8 cellular contexts compared by ENCODE assay signal in the genomic region with DNA sequence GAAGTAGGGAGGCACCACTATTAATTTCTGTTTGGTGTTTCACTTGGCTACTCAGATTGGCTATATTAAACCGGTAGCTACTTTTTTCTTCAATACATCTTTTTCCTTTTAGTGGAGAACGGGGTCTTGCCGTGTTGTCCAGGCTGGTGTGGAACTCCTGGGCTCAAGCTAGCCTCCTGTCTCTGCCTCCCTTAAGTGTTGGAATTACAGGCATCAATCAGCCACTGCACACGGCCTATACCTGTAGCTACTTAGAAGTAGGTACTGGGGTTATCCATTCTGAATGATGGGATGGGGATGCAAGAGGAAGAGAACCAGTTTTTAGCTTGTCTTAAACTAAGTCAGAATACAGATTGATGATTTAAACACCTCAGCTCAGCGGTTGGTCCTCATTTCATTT. TPM values are rescaled to one million over a fixed set of nuclear protein-coding genes. Genes with fewer than 3 reads are reported as not detected.
DNase-seq lines count a peak whose midpoint lies in the region; ATAC-seq, FAIRE-seq and TF ChIP-seq lines count a peak whose summit lies in the region.

No MANE protein-coding gene starts in this region.

- H3K4me1 Mint-ChIP-seq in stimulated activated naive CD8-positive, alpha-beta T cell treated with anti-CD3 and anti-CD28 coated beads, Interleukin-15, Interleukin-2, amounts not matched to agents 100 ng/mL and 50 ng/mL, for 24 hours (ENCODE audit: low read depth) = peaks cover 54% of the 10 kb centered on the region
- peaks cover 61% of the 10 kb centered on the region for H3K4me1 Mint-ChIP-seq in brain

- H3K36me3 Mint-ChIP-seq in stimulated activated naive CD8-positive, alpha-beta T cell treated with anti-CD3 and anti-CD28 coated beads, Interleukin-15, Interleukin-2, amounts not matched to agents 100 ng/mL and 50 ng/mL, for 24 hours (ENCODE audit: low read depth) = peaks cover 43% of the 10 kb centered on the region
- peaks cover 54% of the 10 kb centered on the region for H3K36me3 Mint-ChIP-seq in brain

- peaks cover 43% of the 10 kb centered on the region for H3K36me3 ChIP-seq in mesodermal cell (ENCODE audit: control insufficient read depth, insufficient read depth, low read length)

- peaks cover 17% of the 10 kb centered on the region for H3K4me1 ChIP-seq in mesodermal cell (ENCODE audit: control insufficient read depth, insufficient read depth, low read length, poor library complexity, severe bottlenecking)

- no peak for TF ChIP-seq CTCF in brain (conservative IDR thresholded peaks at IDR 0.05)

- no peaks in the 10 kb centered on the region for H3K9me3 Mint-ChIP-seq in stimulated activated naive CD8-positive, alpha-beta T cell treated with anti-CD3 and anti-CD28 coated beads, Interleukin-15, Interleukin-2, amounts not matched to agents 100 ng/mL and 50 ng/mL, for 24 hours
- peaks cover 0 to 4% (median 0%) of the 10 kb centered on the region in 5 experiments for H3K9me3 Mint-ChIP-seq in brain

- no peak for TF ChIP-seq POLR2A in GM12891 (IDR thresholded peaks at IDR 0.05; ENCODE audit: low read depth, low read length)

- 50 to 51% methylated on average over 2 to 4 of the region's 5 CpGs for WGBS in mesodermal cell (ENCODE audit: insufficient coverage in 2 of 2), 2 experiments

- no peak for FAIRE-seq in GM12891 (lab: Jason Lieb, UNC)

- H3K27ac Mint-ChIP-seq in stimulated activated naive CD8-positive, alpha-beta T cell treated with anti-CD3 and anti-CD28 coated beads, Interleukin-15, Interleukin-2, amounts not matched to agents 100 ng/mL and 50 ng/mL, for 24 hours = peak overlapping the region; percentile 99
- peak overlapping the region; percentile 94 to 99 (median 96) for H3K27ac Mint-ChIP-seq in brain

- peak overlapping the region; percentile 93 for H3K4me3 ChIP-seq in mesodermal cell (ENCODE audit: extremely low read depth, insufficient read depth, low read length, poor library complexity, severe bottlenecking)

- H3K27ac ChIP-seq in mesodermal cell (ENCODE audit: low read depth, low read length, severe bottlenecking) = no peak overlapping the region

- ATAC-seq in stimulated activated naive CD8-positive, alpha-beta T cell treated with anti-CD3 and anti-CD28 coated beads, Interleukin-15, Interleukin-2, amounts not matched to agents 100 U/mL and 50 U/mL, for 24 hours = no peak

- no peaks in the 10 kb centered on the region for H3K9me3 ChIP-seq in mesodermal cell (ENCODE audit: control insufficient read depth, low read length)

- DNase-seq in stimulated activated naive CD8-positive, alpha-beta T cell treated with anti-CD3 and anti-CD28 coated beads, Interleukin-15, Interleukin-2, amounts not matched to agents 100 U/mL and 50 U/mL, for 24 hours = no peak
- DNase-seq in COR-L47 (lab: John Stamatoyannopoulos, UW) = no peak
- DNase-seq in foreskin melanocyte = no peak
- DNase-seq in GM12891 (ENCODE audit: insufficient read length, low spot score) = no peak
- DNase-seq in H4 (ENCODE audit: low spot score) = no peak

- peak overlapping the region; percentile 100 for H3K4me3 Mint-ChIP-seq in stimulated activated naive CD8-positive, alpha-beta T cell treated with anti-CD3 and anti-CD28 coated beads, Interleukin-15, Interleukin-2, amounts not matched to agents 100 ng/mL and 50 ng/mL, for 24 hours
- H3K4me3 Mint-ChIP-seq in brain = peak overlapping the region; percentile 95 to 98 (median 96)

- H3K27me3 Mint-ChIP-seq in stimulated activated naive CD8-positive, alpha-beta T cell treated with anti-CD3 and anti-CD28 coated beads, Interleukin-15, Interleukin-2, amounts not matched to agents 100 ng/mL and 50 ng/mL, for 24 hours = no peaks in the 10 kb centered on the region
- H3K27me3 Mint-ChIP-seq in brain = peaks cover 11% of the 10 kb centered on the region

TF ChIP-seq in GM12891, 5 proteins besides CTCF, POLR2A, EP300 and RAD21:
- no peak for TF ChIP-seq PAX5 (IDR thresholded peaks at IDR 0.05; ENCODE audit: insufficient read depth, low read length, severe bottlenecking)
- no peak for TF ChIP-seq POLR2AphosphoS5 (IDR thresholded peaks at IDR 0.05; ENCODE audit: low read depth, low read length)
- TF ChIP-seq TAF1 (IDR thresholded peaks at IDR 0.05; ENCODE audit: low read depth, low read length) = no peak

RNA-seq across cellular contexts. Expression of gene UBE2D2, which starts 1.7 kb away (rescaled TPM):
- polyA plus RNA-seq in brain (ENCODE audit: insufficient read depth, low read depth, low replicate concordance) = 182 TPM
- 166 TPM for polyA plus RNA-seq in mesodermal cell (2013, experiment 1 of 2)
- polyA plus RNA-seq in mesodermal cell (2013, experiment 2 of 2) = 179 TPM
- 155 TPM for polyA plus RNA-seq in GM12891 (2012; ENCODE audit: low read depth, missing spikeins)
- total RNA-seq in H4 (2014; rRNA removed; shearing (Covaris generic)) = 64.7 and 79.3 TPM in 2 replicates
